8 cellular contexts compared by ENCODE assay signal in genomic region chrX:77514177-77514576, GRCh38.
"Had no signal": no experiment of that assay in that cellular context is flagged by ENCODE, and none has a peak within 500 bp of the region (broad histone marks: within the 10 kb centered on the region; RNA-seq: fewer than 3 reads in every experiment).

No MANE protein-coding gene starts in this region.

- H2AFZ ChIP-seq: GM23248 had no signal

- H3K4me3 ChIP-seq: GM23248, HAP-1 had no signal

- H3K4me1 Mint-ChIP-seq: H9 had no signal

- DNase-seq: GM23248, GOT3, H7, H9, HCEC 1CT, HFFc6 had no signal

- H3K4me3 Mint-ChIP-seq: H9, HFFc6 had no signal

- ATAC-seq: HCT116 had no signal

- H3K4me1 ChIP-seq: HAP-1 had no signal

- H3K27ac Mint-ChIP-seq: H9, HFFc6 had no signal

- H3K27ac ChIP-seq: GM23248 had no signal
